In genomic region chr1:25729774-25730173, GRCh38 we compare ENCODE assay signal across 17 cellular contexts.
DNase-seq lines count a peak whose midpoint lies in the region; ATAC-seq lines count a peak whose summit lies in the region.
"Had no signal": no experiment of that assay in that cellular context is flagged by ENCODE, and none has a peak within 500 bp of the region (broad histone marks: within the 10 kb centered on the region; RNA-seq: fewer than 3 reads in every experiment).

No MANE protein-coding gene starts in this region.

- H3K4ac ChIP-seq in mesenchymal stem cell (ENCODE audit: low read depth in 1 of 2, low read length in 2 of 2) = no peak overlapping the region

- H3K4me3 ChIP-seq in mesenchymal stem cell (ENCODE audit: insufficient read depth in 1 of 2, low read depth in 1 of 2, low read length in 2 of 2) = no peak overlapping the region
- H3K4me3 ChIP-seq in HAP-1 = no peak overlapping the region
- H3K4me3 ChIP-seq: A549, dorsolateral prefrontal cortex had no signal

- no peak overlapping the region for H2BK15ac ChIP-seq in mesenchymal stem cell (ENCODE audit: low read depth, poor library complexity, severe bottlenecking)

- H3K18ac ChIP-seq in mesenchymal stem cell (ENCODE audit: low read depth in 1 of 2, low read length in 2 of 2) = no peak overlapping the region

- H3K4me1 ChIP-seq in mesenchymal stem cell (ENCODE audit: control insufficient read depth, insufficient read depth, low read depth, low read length) (peaks cover 19% of the 10 kb centered on the region), HAP-1 (no peaks in the 10 kb centered on the region)

- no peak overlapping the region for H2BK5ac ChIP-seq in mesenchymal stem cell (ENCODE audit: low read depth, low read length, poor library complexity, severe bottlenecking)

- DNase-seq in NCI-H1092 treated with DMSO at 0.1 percent for 48 hours (lab: John Stamatoyannopoulos, UW) (peak; percentile 81), NCI-H1092 (lab: John Stamatoyannopoulos, UW) (no peak), COLO668 (lab: John Stamatoyannopoulos, UW; ENCODE audit: unreplicated experiment) (peak; percentile 82), RPMI8226 (peak; percentile 90), mesenchymal stem cell (no peak), T-helper 2 cell (no peak), HAP-1 (ENCODE audit: low spot score in 2 of 2) (no peak)
- DNase-seq: activated CD4-positive, alpha-beta T cell treated with anti-CD3 and anti-CD28 coated beads for 48 hours; activated T-cell treated with anti-CD3 and anti-CD28 coated beads, Interleukin-2, amount 50 U/mL, for 24 hours; Calu3; mesendoderm; stimulated activated CD4-positive, alpha-beta T cell treated with anti-CD3 and anti-CD28 coated beads, Interleukin-12 subunit alpha, Interleukin-12 subunit beta, amount 100 ng/mL, for 4 hours; substantia nigra; T-helper 17 cell had no signal

- no peak overlapping the region for H2AK5ac ChIP-seq in mesenchymal stem cell (ENCODE audit: low read length, severe bottlenecking)

- no peak overlapping the region for H3K4me2 ChIP-seq in mesenchymal stem cell (ENCODE audit: low read length, poor library complexity, severe bottlenecking)
- H3K4me2 ChIP-seq: A549 had no signal

- H3K36me3 ChIP-seq in mesenchymal stem cell (ENCODE audit: control insufficient read depth in 1 of 2, insufficient read depth in 2 of 2, low read depth in 1 of 2, low read length in 2 of 2) = peaks cover 0 to 3% of the 10 kb centered on the region in 2 experiments
- no peaks in the 10 kb centered on the region for H3K36me3 ChIP-seq in HAP-1 (replicated peaks)

- WGBS in mesenchymal stem cell = 96% methylated on average over 3 of the region's 3 CpGs

- no peaks in the 10 kb centered on the region for H3K9me3 ChIP-seq in mesenchymal stem cell (ENCODE audit: control insufficient read depth, low read length)
- H3K9me3 ChIP-seq in HAP-1 = no peaks in the 10 kb centered on the region
- H3K9me3 ChIP-seq: A549 had no signal

- no peak overlapping the region for H3K27ac ChIP-seq in mesenchymal stem cell (ENCODE audit: low read length, poor library complexity, severe bottlenecking)
- H3K27ac ChIP-seq: A549 had no signal

- H3K79me1 ChIP-seq in mesenchymal stem cell (replicated peaks; ENCODE audit: low read length, poor library complexity, severe bottlenecking) = no peaks in the 10 kb centered on the region

- no peak overlapping the region for H2BK12ac ChIP-seq in mesenchymal stem cell (ENCODE audit: low read length in 2 of 2)

- in situ Hi-C loops in HAP-1 (cut with MboI; ENCODE audit: low sequenced_read_pairs) = no loop called here

- peak overlapping the region; percentile 20 for H2BK120ac ChIP-seq in mesenchymal stem cell (ENCODE audit: low read depth, low read length)

- peaks cover 0 to 42% of the 10 kb centered on the region in 2 experiments for H3K27me3 ChIP-seq in mesenchymal stem cell (ENCODE audit: control insufficient read depth in 1 of 2, insufficient read depth in 1 of 2, low read length in 2 of 2)
- H3K27me3 ChIP-seq in HAP-1 (ENCODE audit: low read depth) = no peaks in the 10 kb centered on the region
- H3K27me3 ChIP-seq: dorsolateral prefrontal cortex had no signal

- no peak for ATAC-seq in HG02678 (IDR thresholded peaks at IDR 0.05; ENCODE audit: unreplicated experiment)
- ATAC-seq: A549 had no signal

- H3K23ac ChIP-seq in mesenchymal stem cell (ENCODE audit: low read length in 2 of 2) = no peak overlapping the region

- H4K8ac ChIP-seq in mesenchymal stem cell (ENCODE audit: low read length) = no peak overlapping the region

- no peak overlapping the region for H2AFZ ChIP-seq in mesenchymal stem cell (ENCODE audit: low read depth, low read length)

- H4K91ac ChIP-seq in mesenchymal stem cell (ENCODE audit: low read length) = no peak overlapping the region

- H3K14ac ChIP-seq in mesenchymal stem cell (ENCODE audit: low read length in 2 of 2) = no peak overlapping the region

- no peak overlapping the region for H3K9ac ChIP-seq in mesenchymal stem cell (ENCODE audit: low read length)

Comparison
In these comparisons a context has a peak if more than half of its experiments do, and no peak if none do; other contexts are left out.
1. DNase-seq: peak in NCI-H1092 treated with DMSO at 0.1 percent for 48 hours (single experiment), COLO668 (single experiment) and RPMI8226 (single experiment); none in NCI-H1092 (single experiment), mesenchymal stem cell (single experiment), T-helper 2 cell (0 of 5) and HAP-1 (0 of 2).